Comparison of ENCODE assay signal across 2 cellular contexts in genomic region chr4:56127698-56128097, GRCh38.
TF ChIP-seq lines count a peak whose summit lies in the region.

No MANE protein-coding gene starts in this region.

TF ChIP-seq in endothelial cell of umbilical vein, 7 proteins besides CTCF, POLR2A, EP300 and RAD21 (continued from another document):
- no peak for TF ChIP-seq POLR2AphosphoS5 (IDR thresholded peaks at IDR 0.05; ENCODE audit: insufficient read depth, low read depth, low read length)

TF ChIP-seq in neural cell, 6 proteins besides CTCF, POLR2A, EP300 and RAD21 (continued from another document):
- TF ChIP-seq REST (IDR thresholded peaks at IDR 0.05; ENCODE audit: borderline replicate concordance) (no peak), POLR2AphosphoS5 (IDR thresholded peaks at IDR 0.05) (peak; percentile 14), SMC3 (conservative IDR thresholded peaks at IDR 0.05; ENCODE audit: poor library complexity) (no peak)
